ENCODE assay signal across 9 cellular contexts in genomic region chr20:3658708-3659491, GRCh38. TPM values are rescaled to one million over a fixed set of nuclear protein-coding genes. Genes with fewer than 3 reads are reported as not detected.
A peak's percentile ranks its signal among the peaks of the same experiment; 100 is the strongest.
DNase-seq lines count a peak whose midpoint lies in the region; ATAC-seq, FAIRE-seq and TF ChIP-seq lines count a peak whose summit lies in the region.
"Had no signal": no experiment of that assay in that cellular context is flagged by ENCODE, and none has a peak within 500 bp of the region (broad histone marks: within the 10 kb centered on the region; RNA-seq: fewer than 3 reads in every experiment).

No MANE protein-coding gene starts in this region.

- BruUV-seq in K562 (replicated peaks; lab: Mats Ljungman, UMichigan) = no TSS peak

- intact Hi-C loops in K562 (cut with micrococcal nuclease) (no loop called here), testis (cut with DNase I; ENCODE audit: low total_unique reads) (no loop called here)

- WGBS in K562 (ENCODE audit: insufficient coverage, low coverage, missing lambda C conversion rate) = 8% methylated on average over 6 of the region's 8 CpGs
- WGBS in testis, 2 donors = 63 to 65% methylated on average over 8 of the region's 8 CpGs

- H3K9me3 ChIP-seq in K562 (replicated peaks; ENCODE audit: control insufficient read depth, insufficient read depth, low read depth, low read length) (no peaks in the 10 kb centered on the region), testis (no peaks in the 10 kb centered on the region)

- H3K9me1 ChIP-seq in K562 (ENCODE audit: control insufficient read depth, insufficient read depth, low read length) = no peaks in the 10 kb centered on the region

- CTCF ChIA-PET in K562 (lab: Yijun Ruan, JAX; ENCODE audit: low intra/inter-chr PET ratio) = no interaction called here

- TF ChIP-seq POLR2A in GM12892 (IDR thresholded peaks at IDR 0.05; ENCODE audit: low read depth, low read length) = no peak
- TF ChIP-seq POLR2A in K562 (conservative IDR thresholded peaks at IDR 0.05) = no peak
- TF ChIP-seq POLR2A in testis (IDR thresholded peaks at IDR 0.05) = no peak

- H3K4me3 ChIP-seq in K562 (no peak overlapping the region), testis (no peak overlapping the region)
- H3K4me3 ChIP-seq: hepatocyte had no signal

- DNase-seq in GM12892 (ENCODE audit: insufficient read length) = peak; percentile 80
- peak; percentile 92 for DNase-seq in GM20000 (ENCODE audit: low spot score)
- DNase-seq in K562 (ENCODE audit: extremely low read depth in 1 of 4, low spot score in 3 of 4) = no peak
- no peak for DNase-seq in NCI-H1092 (lab: John Stamatoyannopoulos, UW)
- no peak for DNase-seq in testis
- DNase-seq in NCI-H1048 (lab: John Stamatoyannopoulos, UW) = no peak
- no peak for DNase-seq in activated naive CD4-positive, alpha-beta T cell treated with anti-CD3 and anti-CD28 coated beads, Interleukin-2, amount 50 U/mL, for 16 hours

- H3K27me3 ChIP-seq in K562 (ENCODE audit: control insufficient read depth in 2 of 2, insufficient read depth in 2 of 2, low read length in 2 of 2) (peaks cover 0 to 52% of the 10 kb centered on the region in 2 experiments; a peak in 4 of 5 replicates), testis (no peaks in the 10 kb centered on the region)

- H3K36me3 ChIP-seq in K562 (ENCODE audit: control insufficient read depth, insufficient read depth, low read length) (no peaks in the 10 kb centered on the region), testis (ENCODE audit: low read depth, missing control alignments) (no peaks in the 10 kb centered on the region)

- TF ChIP-seq EP300 in K562 (IDR thresholded peaks at IDR 0.05; ENCODE audit: low read length) = no peak

- TF ChIP-seq RAD21 in K562 (CRISPR knock-in tag; conservative IDR thresholded peaks at IDR 0.05 in 1 of 2, IDR thresholded peaks at IDR 0.05 in 1 of 2) = no peak

- peak; percentile 88 for ATAC-seq in HG03442 (IDR thresholded peaks at IDR 0.05; ENCODE audit: unreplicated experiment)
- peak; percentile 62; the same call in 2 of the 3 replicates for ATAC-seq in K562

- TF ChIP-seq CTCF in GM20000 (IDR thresholded peaks at IDR 0.05; ENCODE audit: extremely low read depth, missing control alignments) (no peak), K562 (IDR thresholded peaks at IDR 0.05 in 2 of 3, conservative IDR thresholded peaks at IDR 0.05 in 1 of 3; ENCODE audit: insufficient read depth in 2 of 3, low read depth in 1 of 3, low read length in 3 of 3) (no peak), testis (IDR thresholded peaks at IDR 0.05) (no peak)

- in situ Hi-C loops in K562 (cut with MboI) = no loop called here

- POLR2A ChIA-PET in K562 (lab: Yijun Ruan, JAX) = interaction anchor here (0.6 kb wide), 1 partner anchor 423 kb away, joined by 3 read pairs; no protein-coding TSS in a partner anchor

- H3K27ac ChIP-seq in K562 (ENCODE audit: extremely low read depth, low read depth, low read length) (no peak overlapping the region), testis (no peak overlapping the region)
- H3K27ac ChIP-seq: hepatocyte had no signal

- no peak overlapping the region for H3K9ac ChIP-seq in K562 (ENCODE audit: insufficient read depth in 1 of 2, low read depth in 2 of 2, low read length in 2 of 2)

- peaks cover 0 to 5% of the 10 kb centered on the region in 2 experiments; a peak in 2 of 5 replicates for H3K4me1 ChIP-seq in K562 (replicated peaks in 1 of 2; ENCODE audit: control insufficient read depth in 2 of 2, insufficient read depth in 2 of 2, low read length in 2 of 2)
- no peaks in the 10 kb centered on the region for H3K4me1 ChIP-seq in testis

- H3K4me2 ChIP-seq in K562 (ENCODE audit: insufficient read depth, low read length) = no peak overlapping the region
- H3K4me2 ChIP-seq: hepatocyte had no signal

- peak; percentile 97 for FAIRE-seq in GM12892 (lab: Jason Lieb, UNC)
- no peak for FAIRE-seq in K562 (lab: Jason Lieb, UNC)

- no peaks in the 10 kb centered on the region for H3K79me2 ChIP-seq in K562 (ENCODE audit: control insufficient read depth, insufficient read depth, low read length)
- H3K79me2 ChIP-seq: hepatocyte had no signal

- H2AFZ ChIP-seq in K562 (ENCODE audit: low read depth, low read length) = no peak overlapping the region
- H2AFZ ChIP-seq: hepatocyte had no signal

- H4K20me1 ChIP-seq in K562 (replicated peaks; ENCODE audit: control insufficient read depth, insufficient read depth, low read length) = no peaks in the 10 kb centered on the region

TF ChIP-seq in K562, 482 proteins besides CTCF, POLR2A, EP300 and RAD21 (continues in another document):
- TF ChIP-seq CREM (IDR thresholded peaks at IDR 0.05; ENCODE audit: low read depth) (peak; percentile 85), ZNF699 (CRISPR knock-in tag; IDR thresholded peaks at IDR 0.05; ENCODE audit: insufficient replicate concordance) (no peak), TEAD4 (IDR thresholded peaks at IDR 0.05; ENCODE audit: low read length) (no peak), TEAD4 (CRISPR knock-in tag; IDR thresholded peaks at IDR 0.05; ENCODE audit: borderline replicate concordance) (no peak), POLR2G (IDR thresholded peaks at IDR 0.05; ENCODE audit: low read depth, low read length) (no peak), HCFC1 (IDR thresholded peaks at IDR 0.05; ENCODE audit: low read depth, low read length) (peak; percentile 77), ERF (CRISPR knock-in tag; IDR thresholded peaks at IDR 0.05) (no peak), CAMTA2 (CRISPR knock-in tag; conservative IDR thresholded peaks at IDR 0.05) (no peak)

RNA-seq across cellular contexts. Expression of gene GFRA4, which starts 4.3 kb away (rescaled TPM):
- not detected for polyA plus RNA-seq in GM12892 (2012; ENCODE audit: missing spikeins)
- not detected in 2 replicates for total RNA-seq in K562 (2011; cell fraction: chromatin; rRNA removed; ENCODE audit: low replicate concordance)
- not detected in 2 replicates for total RNA-seq in K562 (2011; cell fraction: nucleolus; rRNA removed)
- not detected in 2 replicates for total RNA-seq in K562 (2011; cell fraction: nucleoplasm; rRNA removed)
- total RNA-seq in K562 (2014; rRNA removed) = not detected in 2 replicates
- not detected in 2 replicates for total RNA-seq in K562 (2014; rRNA removed; fragmentation: Illumina TruSeq; extraction: Trizol)
- total RNA-seq in K562 (2015; rRNA removed; fragmentation: Illumina TruSeq; extraction: Trizol) = not detected in 2 replicates
- total RNA-seq in K562 (2021) = not detected in 2 replicates
- not detected in 2 replicates for polyA plus RNA-seq in K562 (2011; rRNA removed)
- polyA plus RNA-seq in K562 (2011; cell fraction: cytosol; rRNA removed) = not detected in 2 replicates
- polyA plus RNA-seq in K562 (2011; cell fraction: nucleus; rRNA removed) = not detected in 2 replicates
- not detected in 2 replicates for polyA plus RNA-seq in K562 (2012)
- polyA plus RNA-seq in K562 (2014; fragmentation: Illumina TruSeq; extraction: Trizol) = not detected in 2 replicates
- not detected for polyA plus RNA-seq in K562 (2014; fragmentation: Nextera tagmentation; extraction: Ambion mirVana)
- not detected in 2 replicates for polyA plus RNA-seq in K562 (2014; rRNA removed)
- not detected in 2 replicates for polyA minus RNA-seq in K562 (2011; rRNA and poly(A)+ RNA removed)
- polyA minus RNA-seq in K562 (2011; cell fraction: cytosol; rRNA and poly(A)+ RNA removed) = not detected in 2 replicates
- not detected in 2 replicates for polyA minus RNA-seq in K562 (2011; cell fraction: nucleus; rRNA and poly(A)+ RNA removed)
- under 1 TPM; 0.31 to 0.74 TPM for total RNA-seq in testis
- polyA plus RNA-seq in testis (ENCODE audit: insufficient read depth, low read depth, low replicate concordance) = 0.51 TPM
- total RNA-seq: hepatocyte had no signal
- polyA plus RNA-seq: hepatocyte had no signal

RNA-seq across cellular contexts. Expression of gene ADAM33, which starts 22.9 kb away (rescaled TPM):
- not detected for polyA plus RNA-seq in GM12892 (2012; ENCODE audit: missing spikeins)
- total RNA-seq in K562 (2011; cell fraction: chromatin; rRNA removed; ENCODE audit: low replicate concordance) = 0.12 TPM in 1 of 2 replicates, not detected in the other
- not detected in 2 replicates for total RNA-seq in K562 (2011; cell fraction: nucleolus; rRNA removed)
- not detected in 2 replicates for total RNA-seq in K562 (2011; cell fraction: nucleoplasm; rRNA removed)
- total RNA-seq in K562 (2014; rRNA removed) (not detected in 2 replicates), K562 (2014; rRNA removed; fragmentation: Illumina TruSeq; extraction: Trizol) (not detected in 2 replicates), K562 (2015; rRNA removed; fragmentation: Illumina TruSeq; extraction: Trizol) (not detected in 2 replicates), K562 (2021) (not detected in 2 replicates), testis (10 to 100 TPM; 35.4 to 61.1 TPM)
- polyA plus RNA-seq in K562 (2011; rRNA removed) (not detected in 2 replicates), K562 (2014; fragmentation: Illumina TruSeq; extraction: Trizol) (not detected in 2 replicates), K562 (2014; fragmentation: Nextera tagmentation; extraction: Ambion mirVana) (not detected), K562 (2014; rRNA removed) (not detected in 2 replicates), testis (ENCODE audit: insufficient read depth, low read depth, low replicate concordance) (25.5 TPM)
- polyA plus RNA-seq in K562 (2011; cell fraction: cytosol; rRNA removed) = not detected in 2 replicates
- not detected in 2 replicates for polyA plus RNA-seq in K562 (2011; cell fraction: nucleus; rRNA removed)
- not detected in 2 replicates for polyA plus RNA-seq in K562 (2012)
- not detected in 2 replicates for polyA minus RNA-seq in K562 (2011; rRNA and poly(A)+ RNA removed)
- not detected in 2 replicates for polyA minus RNA-seq in K562 (2011; cell fraction: cytosol; rRNA and poly(A)+ RNA removed)
- not detected in 2 replicates for polyA minus RNA-seq in K562 (2011; cell fraction: nucleus; rRNA and poly(A)+ RNA removed)

RNA-seq across cellular contexts. Expression of gene SIGLEC1, which starts 53.5 kb away (rescaled TPM):
- not detected for polyA plus RNA-seq in GM12892 (2012; ENCODE audit: missing spikeins)
- not detected in 2 replicates for total RNA-seq in K562 (2011; cell fraction: chromatin; rRNA removed; ENCODE audit: low replicate concordance)
- total RNA-seq in K562 (2011; cell fraction: nucleolus; rRNA removed) = not detected in 2 replicates
- 0.07 TPM in 1 of 2 replicates, not detected in the other for total RNA-seq in K562 (2011; cell fraction: nucleoplasm; rRNA removed)
- total RNA-seq in K562 (2014; rRNA removed) = 0.05 TPM in 1 of 2 replicates, not detected in the other
- not detected in 2 replicates for total RNA-seq in K562 (2014; rRNA removed; fragmentation: Illumina TruSeq; extraction: Trizol)
- total RNA-seq in K562 (2015; rRNA removed; fragmentation: Illumina TruSeq; extraction: Trizol) = not detected in 2 replicates
- total RNA-seq in K562 (2021) = 0.04 and 0.07 TPM in 2 replicates
- polyA plus RNA-seq in K562 (2011; rRNA removed) = not detected in 2 replicates
- under 0.01 TPM in 1 of 2 replicates, not detected in the other for polyA plus RNA-seq in K562 (2011; cell fraction: cytosol; rRNA removed)
- 0.01 TPM in 1 of 2 replicates, not detected in the other for polyA plus RNA-seq in K562 (2011; cell fraction: nucleus; rRNA removed)
- 0.01 TPM in 1 of 2 replicates, not detected in the other for polyA plus RNA-seq in K562 (2012)
- polyA plus RNA-seq in K562 (2014; fragmentation: Illumina TruSeq; extraction: Trizol) = not detected in 2 replicates
- polyA plus RNA-seq in K562 (2014; fragmentation: Nextera tagmentation; extraction: Ambion mirVana) = not detected
- polyA plus RNA-seq in K562 (2014; rRNA removed) = not detected in 2 replicates
- polyA minus RNA-seq in K562 (2011; rRNA and poly(A)+ RNA removed) = 0.04 TPM in 1 of 2 replicates, not detected in the other
- polyA minus RNA-seq in K562 (2011; cell fraction: cytosol; rRNA and poly(A)+ RNA removed) = not detected in 2 replicates
- not detected in 2 replicates for polyA minus RNA-seq in K562 (2011; cell fraction: nucleus; rRNA and poly(A)+ RNA removed)
- total RNA-seq in testis = 1 to 10 TPM; 4.3 to 9.4 TPM
- 6.6 TPM for polyA plus RNA-seq in testis (ENCODE audit: insufficient read depth, low read depth, low replicate concordance)

Comparison
In these comparisons a context has a peak if more than half of its experiments do, and no peak if none do; other contexts are left out.
1. DNase-seq: peak in GM12892 (single experiment) and GM20000 (single experiment); none in K562 (0 of 4), NCI-H1092 (single experiment), testis (single experiment), NCI-H1048 (single experiment) and activated naive CD4-positive, alpha-beta T cell treated with anti-CD3 and anti-CD28 coated beads, Interleukin-2, amount 50 U/mL, for 16 hours (single experiment).
2. RNA of gene ADAM33, which starts 22.9 kb away (total RNA-seq): 35.4 to 61.1 TPM in testis; 0.12 TPM in K562; every median in the first group is over 10 times any median in the second.
3. RNA of gene SIGLEC1, which starts 53.5 kb away (total RNA-seq): 4.3 to 9.4 TPM in testis; 0.04 to 0.07 TPM in K562; every median in the first group is over 4 times any median in the second.